In genomic region chr3:168997488-168997887, GRCh38 we compare ENCODE assay signal across 9 cellular contexts.
"Had no signal": no experiment of that assay in that cellular context is flagged by ENCODE, and none has a peak within 500 bp of the region (broad histone marks: within the 10 kb centered on the region; RNA-seq: fewer than 3 reads in every experiment).

No MANE protein-coding gene starts in this region.

- H3K9me3 Mint-ChIP-seq: H9 had no signal

- H3K9ac ChIP-seq: GM23248 had no signal

- H3K4me3 Mint-ChIP-seq: H9 had no signal

- H2AFZ ChIP-seq: GM23248 had no signal

- FAIRE-seq: H54, K562 had no signal

- DNase-seq: GM23248, GOT3, H9, HCEC 1CT, IMR-90, KG1 had no signal

- H3K27ac ChIP-seq: GM23248, HL-60 had no signal

- H3K4me3 ChIP-seq: GM23248, K562 had no signal

- ATAC-seq: K562 had no signal
